8 cellular contexts compared by ENCODE assay signal in the genomic region with DNA sequence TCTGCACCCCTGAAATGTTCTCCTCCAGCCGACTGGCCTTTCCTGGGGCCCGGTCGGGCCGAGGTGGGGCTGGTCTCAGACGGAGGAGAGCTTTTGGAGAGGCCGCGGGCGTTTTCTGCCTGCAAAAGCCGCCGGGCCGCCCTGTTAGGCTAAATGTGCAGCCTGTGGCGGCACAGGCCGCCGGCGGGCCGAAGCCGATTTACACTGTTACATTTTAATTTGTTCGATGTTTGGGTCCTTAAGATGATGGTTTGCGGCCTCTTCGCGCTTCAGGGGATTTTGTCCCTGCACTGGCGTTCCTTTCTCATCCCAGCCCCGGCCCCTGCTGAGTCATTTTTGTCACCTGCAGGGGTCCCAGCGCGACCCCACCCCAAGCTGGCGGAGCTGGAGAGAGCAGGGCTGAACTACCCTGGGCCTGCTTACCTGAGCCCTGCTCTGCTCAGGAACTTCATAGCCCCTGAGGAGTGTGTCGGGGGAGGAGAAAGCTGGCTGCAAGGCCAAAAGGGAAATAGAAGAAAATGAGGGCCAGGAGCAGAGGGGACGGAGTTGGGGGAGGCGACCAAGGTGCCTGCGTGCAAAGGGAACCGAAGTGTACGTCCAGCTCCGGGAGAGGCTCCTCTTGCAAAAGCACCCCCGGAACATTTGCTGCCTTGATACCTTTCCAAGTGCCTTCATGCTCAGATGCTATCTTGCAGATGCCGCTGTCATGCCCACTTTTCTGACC. TPM values are rescaled to one million over a fixed set of nuclear protein-coding genes. Genes with fewer than 3 reads are reported as not detected.
DNase-seq lines count a peak whose midpoint lies in the region; FAIRE-seq and TF ChIP-seq lines count a peak whose summit lies in the region.

No MANE protein-coding gene starts in this region.

- peak overlapping the region; percentile 88 for H3K4me2 ChIP-seq in astrocyte (ENCODE audit: low read length)
- peak overlapping the region; percentile 95 for H3K4me2 ChIP-seq in skeletal muscle satellite cell (ENCODE audit: low read length)

- POLR2A ChIA-PET in HEK293 (lab: Yijun Ruan, JAX), result interaction anchor here (0.5 to 2.0 kb wide), 2 partner anchors 10 to 212 kb away, joined by 4 to 6 read pairs; no protein-coding TSS in a partner anchor

- H3K4me1 Mint-ChIP-seq in astrocyte (ENCODE audit: low read depth, unreplicated experiment), result peaks cover 3% of the 10 kb centered on the region

- H3K9ac ChIP-seq in astrocyte (ENCODE audit: low read length) (peak overlapping the region; percentile 80), iPS-20b (ENCODE audit: low read depth, low read length) (peak overlapping the region; percentile 77; the same call in 1 of the 2 replicates), skeletal muscle satellite cell (ENCODE audit: low read depth, low read length) (peak overlapping the region; percentile 90)

- peak overlapping the region; percentile 86 for H2AFZ ChIP-seq in astrocyte (ENCODE audit: low read depth, low read length)

- peak; percentile 90 for DNase-seq in ELF-1 (ENCODE audit: low read depth, low spot score)
- DNase-seq in NCI-H526 (lab: John Stamatoyannopoulos, UW), result peak; percentile 70 to 83
- DNase-seq in astrocyte (ENCODE audit: low read depth), result no peak
- DNase-seq in epidermal melanocyte (ENCODE audit: insufficient read length, low spot score), result no peak
- DNase-seq in activated effector memory CD4-positive, alpha-beta T cell treated with Interleukin-2 at 50 U/mL for 16 hours, result no peak

- peaks cover 26 to 28% of the 10 kb centered on the region in 2 experiments for H3K36me3 ChIP-seq in HEK293 (ENCODE audit: control insufficient read depth in 2 of 2, insufficient read depth in 1 of 2, low read length in 2 of 2)
- no peaks in the 10 kb centered on the region for H3K36me3 ChIP-seq in astrocyte (ENCODE audit: insufficient read depth, low read length)
- H3K36me3 ChIP-seq in iPS-20b (ENCODE audit: insufficient read depth, low read depth, low read length), result peaks cover 21% of the 10 kb centered on the region
- no peaks in the 10 kb centered on the region for H3K36me3 ChIP-seq in skeletal muscle satellite cell (ENCODE audit: insufficient read depth, low read length)

- TF ChIP-seq CTCF in HEK293 (tag by site-specific recombination; IDR thresholded peaks at IDR 0.05), result no peak
- TF ChIP-seq CTCF in astrocyte (IDR thresholded peaks at IDR 0.05; ENCODE audit: insufficient read depth, low read depth, low read length), result no peak

- H3K27me3 Mint-ChIP-seq in astrocyte (ENCODE audit: low read depth, unreplicated experiment), result no peaks in the 10 kb centered on the region

- peaks cover 19% of the 10 kb centered on the region for H4K20me1 ChIP-seq in astrocyte (ENCODE audit: insufficient read depth, low read length)

- CTCF ChIA-PET in HEK293 (lab: Yijun Ruan, JAX), result interaction anchor here (1.0 to 5.8 kb wide), 4 partner anchors 13 to 211 kb away, joined by 5 to 59 read pairs (median 6); no protein-coding TSS in a partner anchor

- H3K4me3 Mint-ChIP-seq in astrocyte (ENCODE audit: unreplicated experiment), result peak overlapping the region; percentile 76

- FAIRE-seq in astrocyte (lab: Jason Lieb, UNC), result no peak

- peaks cover 33% of the 10 kb centered on the region for H3K79me2 ChIP-seq in astrocyte (ENCODE audit: insufficient read depth, low read length)

- peak overlapping the region; percentile 85 for H3K27ac Mint-ChIP-seq in astrocyte (ENCODE audit: unreplicated experiment)

- no peaks in the 10 kb centered on the region for H3K9me3 Mint-ChIP-seq in astrocyte (ENCODE audit: unreplicated experiment)

- H3K4me3 ChIP-seq in HEK293 (ENCODE audit: low read depth, low read length), result peak overlapping the region; percentile 34
- peak overlapping the region; percentile 57 for H3K4me3 ChIP-seq in astrocyte (ENCODE audit: insufficient read depth, low read depth, low read length)
- peak overlapping the region; percentile 74 for H3K4me3 ChIP-seq in iPS-20b (ENCODE audit: low read length)
- peak overlapping the region; percentile 74 for H3K4me3 ChIP-seq in skeletal muscle satellite cell (ENCODE audit: low read length)

- H3K27me3 ChIP-seq in astrocyte (ENCODE audit: insufficient read depth, low read length) (no peaks in the 10 kb centered on the region), iPS-20b (ENCODE audit: insufficient read depth, low read length) (no peaks in the 10 kb centered on the region; the same call in 1 of the 2 replicates), skeletal muscle satellite cell (ENCODE audit: control insufficient read depth, insufficient read depth, low read length) (peaks cover 39% of the 10 kb centered on the region)

- H3K4me1 ChIP-seq in HEK293 (ENCODE audit: control insufficient read depth, insufficient read depth, low read length) (peaks cover 8% of the 10 kb centered on the region), astrocyte (ENCODE audit: insufficient read depth, low read length) (peaks cover 8% of the 10 kb centered on the region), iPS-20b (ENCODE audit: insufficient read depth, low read length) (peaks cover 4% of the 10 kb centered on the region; the same call in 1 of the 2 replicates), skeletal muscle satellite cell (ENCODE audit: control insufficient read depth, insufficient read depth, low read length) (peaks cover 18% of the 10 kb centered on the region)

- H3K9me3 ChIP-seq in HEK293 (ENCODE audit: control insufficient read depth, insufficient read depth, low read depth, low read length) (no peaks in the 10 kb centered on the region), astrocyte (ENCODE audit: insufficient read depth, low read depth, low read length) (no peaks in the 10 kb centered on the region), iPS-20b (ENCODE audit: insufficient read depth, low read depth, low read length) (no peaks in the 10 kb centered on the region), skeletal muscle satellite cell (replicated peaks; ENCODE audit: low read length) (no peaks in the 10 kb centered on the region)

- H3K27ac ChIP-seq in HEK293 (ENCODE audit: extremely low read depth, low read depth, low read length), result peak overlapping the region; percentile 86
- H3K27ac ChIP-seq in astrocyte (ENCODE audit: low read depth, low read length), result peak overlapping the region; percentile 66
- H3K27ac ChIP-seq in iPS-20b (ENCODE audit: low read length), result no peak overlapping the region

- no peaks in the 10 kb centered on the region for H3K36me3 Mint-ChIP-seq in astrocyte (ENCODE audit: low read depth, unreplicated experiment)

TF ChIP-seq in HEK293, 187 proteins besides CTCF, POLR2A, EP300 and RAD21 (continues in another document):
- no peak for TF ChIP-seq ZNF2 (tag by site-specific recombination; IDR thresholded peaks at IDR 0.05)
- no peak for TF ChIP-seq ZNF501 (tag by site-specific recombination; IDR thresholded peaks at IDR 0.05)
- TF ChIP-seq, protein P1, sequence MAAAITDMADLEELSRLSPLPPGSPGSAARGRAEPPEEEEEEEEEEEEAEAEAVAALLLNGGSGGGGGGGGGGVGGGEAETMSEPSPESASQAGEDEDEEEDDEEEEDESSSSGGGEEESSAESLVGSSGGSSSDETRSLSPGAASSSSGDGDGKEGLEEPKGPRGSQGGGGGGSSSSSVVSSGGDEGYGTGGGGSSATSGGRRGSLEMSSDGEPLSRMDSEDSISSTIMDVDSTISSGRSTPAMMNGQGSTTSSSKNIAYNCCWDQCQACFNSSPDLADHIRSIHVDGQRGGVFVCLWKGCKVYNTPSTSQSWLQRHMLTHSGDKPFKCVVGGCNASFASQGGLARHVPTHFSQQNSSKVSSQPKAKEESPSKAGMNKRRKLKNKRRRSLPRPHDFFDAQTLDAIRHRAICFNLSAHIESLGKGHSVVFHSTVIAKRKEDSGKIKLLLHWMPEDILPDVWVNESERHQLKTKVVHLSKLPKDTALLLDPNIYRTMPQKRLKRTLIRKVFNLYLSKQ (tag by site-specific recombination; IDR thresholded peaks at IDR 0.05; ENCODE audit: borderline replicate concordance), result no peak
- TF ChIP-seq ZNF624 (tag by site-specific recombination; IDR thresholded peaks at IDR 0.05), result no peak
- TF ChIP-seq MYNN (tag by site-specific recombination; IDR thresholded peaks at IDR 0.05; ENCODE audit: borderline replicate concordance), result no peak
- TF ChIP-seq, protein P2, sequence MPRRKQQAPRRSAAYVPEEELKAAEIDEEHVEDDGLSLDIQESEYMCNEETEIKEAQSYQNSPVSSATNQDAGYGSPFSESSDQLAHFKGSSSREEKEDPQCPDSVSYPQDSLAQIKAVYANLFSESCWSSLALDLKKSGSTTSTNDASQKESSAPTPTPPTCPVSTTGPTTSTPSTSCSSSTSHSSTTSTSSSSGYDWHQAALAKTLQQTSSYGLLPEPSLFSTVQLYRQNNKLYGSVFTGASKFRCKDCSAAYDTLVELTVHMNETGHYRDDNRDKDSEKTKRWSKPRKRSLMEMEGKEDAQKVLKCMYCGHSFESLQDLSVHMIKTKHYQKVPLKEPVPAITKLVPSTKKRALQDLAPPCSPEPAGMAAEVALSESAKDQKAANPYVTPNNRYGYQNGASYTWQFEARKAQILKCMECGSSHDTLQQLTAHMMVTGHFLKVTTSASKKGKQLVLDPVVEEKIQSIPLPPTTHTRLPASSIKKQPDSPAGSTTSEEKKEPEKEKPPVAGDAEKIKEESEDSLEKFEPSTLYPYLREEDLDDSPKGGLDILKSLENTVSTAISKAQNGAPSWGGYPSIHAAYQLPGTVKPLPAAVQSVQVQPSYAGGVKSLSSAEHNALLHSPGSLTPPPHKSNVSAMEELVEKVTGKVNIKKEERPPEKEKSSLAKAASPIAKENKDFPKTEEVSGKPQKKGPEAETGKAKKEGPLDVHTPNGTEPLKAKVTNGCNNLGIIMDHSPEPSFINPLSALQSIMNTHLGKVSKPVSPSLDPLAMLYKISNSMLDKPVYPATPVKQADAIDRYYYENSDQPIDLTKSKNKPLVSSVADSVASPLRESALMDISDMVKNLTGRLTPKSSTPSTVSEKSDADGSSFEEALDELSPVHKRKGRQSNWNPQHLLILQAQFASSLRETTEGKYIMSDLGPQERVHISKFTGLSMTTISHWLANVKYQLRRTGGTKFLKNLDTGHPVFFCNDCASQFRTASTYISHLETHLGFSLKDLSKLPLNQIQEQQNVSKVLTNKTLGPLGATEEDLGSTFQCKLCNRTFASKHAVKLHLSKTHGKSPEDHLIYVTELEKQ (tag by site-specific recombination; IDR thresholded peaks at IDR 0.05; ENCODE audit: borderline replicate concordance), result no peak
- TF ChIP-seq ZBTB20 (tag by site-specific recombination; IDR thresholded peaks at IDR 0.05), result no peak
- TF ChIP-seq, protein P3, sequence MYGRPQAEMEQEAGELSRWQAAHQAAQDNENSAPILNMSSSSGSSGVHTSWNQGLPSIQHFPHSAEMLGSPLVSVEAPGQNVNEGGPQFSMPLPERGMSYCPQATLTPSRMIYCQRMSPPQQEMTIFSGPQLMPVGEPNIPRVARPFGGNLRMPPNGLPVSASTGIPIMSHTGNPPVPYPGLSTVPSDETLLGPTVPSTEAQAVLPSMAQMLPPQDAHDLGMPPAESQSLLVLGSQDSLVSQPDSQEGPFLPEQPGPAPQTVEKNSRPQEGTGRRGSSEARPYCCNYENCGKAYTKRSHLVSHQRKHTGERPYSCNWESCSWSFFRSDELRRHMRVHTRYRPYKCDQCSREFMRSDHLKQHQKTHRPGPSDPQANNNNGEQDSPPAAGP (tag by site-specific recombination; IDR thresholded peaks at IDR 0.05), result no peak

RNA-seq across cellular contexts. Expression of a gene that starts 0.9 kb away (rescaled TPM):
- total RNA-seq in astrocyte, result 77.6 and 86.1 TPM in 2 replicates
- total RNA-seq in skeletal muscle satellite cell (2012; rRNA removed), result 61.8 and 65.1 TPM in 2 replicates

Comparison
In these comparisons a context has a peak if more than half of its experiments do, and no peak if none do; other contexts are left out.
1. DNase-seq: peak in ELF-1 (single experiment) and NCI-H526 (2 of 2); none in astrocyte (single experiment), epidermal melanocyte (single experiment) and activated effector memory CD4-positive, alpha-beta T cell treated with Interleukin-2 at 50 U/mL for 16 hours (single experiment).
2. Peak in every context shown above with its lines, with median percentiles within 50 percentile points of each other: H3K4me3 ChIP-seq and H3K9ac ChIP-seq.